ENCODE assay signal across 8 cellular contexts in the genomic region with DNA sequence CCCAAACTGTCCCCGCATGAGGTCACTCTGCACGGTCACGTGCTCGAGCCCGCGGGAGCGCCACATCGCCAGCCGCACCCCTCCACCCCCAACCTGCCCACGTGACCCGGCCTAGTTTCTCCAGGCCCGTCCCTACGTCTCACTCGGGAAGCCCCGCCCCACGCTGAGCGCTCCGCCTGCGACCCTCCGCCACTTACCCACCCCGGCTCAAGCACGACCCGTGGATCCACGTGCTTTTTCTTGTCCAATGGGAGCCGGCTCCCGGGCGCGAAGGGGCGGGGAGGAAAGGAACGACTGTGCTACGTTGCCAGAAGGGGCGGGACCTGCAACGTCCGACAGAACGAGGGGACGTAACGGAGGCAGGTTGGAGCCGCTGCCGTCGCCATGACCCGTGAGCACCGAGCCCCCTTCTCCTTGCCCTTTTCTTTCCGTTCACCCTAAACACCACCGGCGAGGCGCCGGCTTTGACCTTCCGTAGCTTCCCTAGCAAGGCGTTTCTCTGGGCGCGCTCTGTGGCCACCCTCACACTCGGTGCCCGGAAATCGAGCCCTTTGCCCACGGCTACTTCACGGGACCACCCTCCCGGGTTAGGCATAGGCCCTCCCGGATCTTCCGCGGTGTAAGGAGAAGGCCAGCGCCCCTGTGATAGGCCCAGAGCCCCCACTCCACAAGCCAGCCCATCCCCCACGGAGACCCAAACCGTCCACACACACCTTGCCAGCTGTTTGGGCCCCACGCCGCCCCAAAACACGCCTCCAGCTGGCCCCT. TPM values are rescaled to one million over a fixed set of nuclear protein-coding genes. Genes with fewer than 3 reads are reported as not detected.
DNase-seq lines count a peak whose midpoint lies in the region; ATAC-seq and TF ChIP-seq lines count a peak whose summit lies in the region.

Gene SERF2 (plus strand): TSS at position 328 of the 768 bp plus-strand sequence. CDS start 57 bp downstream, at position 385.

- POLR2A ChIA-PET in Panc1 (lab: Charles Lee), result interaction anchor here (0.5 to 0.6 kb wide), 2 partner anchors 13 to 308 kb away, joined by 4 to 8 read pairs; no protein-coding TSS in a partner anchor

- peaks cover 31% of the 10 kb centered on the region for H3K36me3 Mint-ChIP-seq in activated T-cell treated with anti-CD3 and anti-CD28 coated beads, Interleukin-2, amount 50 U/mL, for 4 hours (ENCODE audit: insufficient read depth)

- H3K27ac ChIP-seq in Panc1 (ENCODE audit: low read length), result peak within 1 kb of the TSS; percentile 99
- peak within 1 kb of the TSS; percentile 93 to 95 for H3K27ac ChIP-seq in esophagus (ENCODE audit: low read depth in 2 of 2, low read length in 1 of 2)
- H3K27ac ChIP-seq in muscle layer of colon (ENCODE audit: low read depth, low read length), result peak within 1 kb of the TSS; percentile 100

- intact Hi-C loops in Panc1 (cut with micrococcal nuclease; ENCODE audit: unreplicated experiment), result no loop called here

- DNase-seq in DMS153 treated with DMSO at 0.1 percent for 48 hours (lab: John Stamatoyannopoulos, UW; ENCODE audit: unreplicated experiment) (peak; percentile 48), KG1 (lab: John Stamatoyannopoulos, UW) (peak; percentile 96), Panc1 (ENCODE audit: low read depth, low spot score) (peak; percentile 97)
- DNase-seq in activated T-cell treated with anti-CD3 and anti-CD28 coated beads, Interleukin-2, amount 50 U/mL, for 4 hours, result peak; percentile 99
- peak; percentile 99 for DNase-seq in stimulated activated CD8-positive, alpha-beta memory T cell treated with anti-CD3 and anti-CD28 coated beads, Interleukin-7, amount 100 ng/mL, for 24 hours (ENCODE audit: low read depth)

- CTCF ChIA-PET in Panc1 (lab: Charles Lee), result no interaction called here

- BruUV-seq in Panc1 (replicated peaks; lab: Mats Ljungman, UMichigan), result no TSS peak

- H3K27me3 ChIP-seq in Panc1 (ENCODE audit: control insufficient read depth, insufficient read depth, low read length) (no peaks in the 10 kb centered on the region), esophagus (ENCODE audit: control insufficient read depth in 1 of 2, insufficient read depth in 2 of 2, low read length in 2 of 2) (no peaks in the 10 kb centered on the region), muscle layer of colon (ENCODE audit: control insufficient read depth in 1 of 2, insufficient read depth in 2 of 2, low read length in 2 of 2) (no peaks in the 10 kb centered on the region)

- peaks cover 9% of the 10 kb centered on the region for H3K36me3 ChIP-seq in Panc1 (ENCODE audit: control insufficient read depth, insufficient read depth, low read length)
- H3K36me3 ChIP-seq in esophagus (ENCODE audit: control insufficient read depth in 2 of 2, insufficient read depth in 2 of 2, low read length in 1 of 2), result peaks cover 7 to 13% of the 10 kb centered on the region in 2 donors
- H3K36me3 ChIP-seq in muscle layer of colon (ENCODE audit: insufficient read depth, low read length), result peaks cover 41% of the 10 kb centered on the region

- H3K9ac ChIP-seq in muscle layer of colon (ENCODE audit: low read length), result peak within 1 kb of the TSS; percentile 96

- 1% methylated on average over 57 to 66 of the region's 66 CpGs for WGBS in esophagus, 2 donors

- no peaks in the 10 kb centered on the region for H3K9me3 ChIP-seq in Panc1 (ENCODE audit: control insufficient read depth, insufficient read depth, low read depth, low read length)
- no peaks in the 10 kb centered on the region for H3K9me3 ChIP-seq in esophagus (ENCODE audit: control insufficient read depth in 2 of 2, insufficient read depth in 1 of 2, low read depth in 1 of 2, low read length in 1 of 2)
- no peaks in the 10 kb centered on the region for H3K9me3 ChIP-seq in muscle layer of colon (ENCODE audit: low read length)

- H3K4me3 Mint-ChIP-seq in activated T-cell treated with anti-CD3 and anti-CD28 coated beads, Interleukin-2, amount 50 U/mL, for 4 hours, result peak within 1 kb of the TSS; percentile 98

- peaks cover 31% of the 10 kb centered on the region for H3K4me1 ChIP-seq in Panc1 (ENCODE audit: control insufficient read depth, insufficient read depth, low read length)
- H3K4me1 ChIP-seq in esophagus (ENCODE audit: control insufficient read depth in 2 of 2, insufficient read depth in 2 of 2, low read length in 1 of 2), result peaks cover 4 to 7% of the 10 kb centered on the region in 2 donors
- H3K4me1 ChIP-seq in muscle layer of colon (ENCODE audit: insufficient read depth, low read length), result peaks cover 31% of the 10 kb centered on the region

- H3K9me3 Mint-ChIP-seq in activated T-cell treated with anti-CD3 and anti-CD28 coated beads, Interleukin-2, amount 50 U/mL, for 4 hours, result no peaks in the 10 kb centered on the region

- TF ChIP-seq CTCF in Panc1 (IDR thresholded peaks at IDR 0.05), result no peak

- ATAC-seq in GM21717 (IDR thresholded peaks at IDR 0.05; ENCODE audit: unreplicated experiment) (peak; percentile 72), Panc1 (peak; percentile 97)
- peak; percentile 96 to 97 for ATAC-seq in activated T-cell treated with anti-CD3 and anti-CD28 coated beads, Interleukin-2, amount 50 U/mL, for 4 hours

- no peaks in the 10 kb centered on the region for H3K27me3 Mint-ChIP-seq in activated T-cell treated with anti-CD3 and anti-CD28 coated beads, Interleukin-2, amount 50 U/mL, for 4 hours (ENCODE audit: low read depth)

- in situ Hi-C loops in Panc1 (cut with HindIII; ENCODE audit: low pct_unique_long_range_greater_than_20kb, low sequenced_read_pairs), result no loop called here

- H3K4me1 Mint-ChIP-seq in activated T-cell treated with anti-CD3 and anti-CD28 coated beads, Interleukin-2, amount 50 U/mL, for 4 hours (ENCODE audit: low read depth), result peaks cover 40% of the 10 kb centered on the region

- peak within 1 kb of the TSS; percentile 97 to 98 for H3K4me3 ChIP-seq in Panc1 (ENCODE audit: low read depth in 2 of 2, low read length in 2 of 2)
- peak within 1 kb of the TSS; percentile 92 to 94 for H3K4me3 ChIP-seq in esophagus (ENCODE audit: low read depth in 1 of 2, low read length in 2 of 2)
- H3K4me3 ChIP-seq in muscle layer of colon (ENCODE audit: low read depth in 1 of 2, low read length in 2 of 2), result peak within 1 kb of the TSS; percentile 97 to 100

RNA-seq across cellular contexts. Expression of gene SERF2, which starts in this region (rescaled TPM):
- 1,303 TPM for total RNA-seq in Panc1 (2021; ENCODE audit: unreplicated experiment)
- polyA plus RNA-seq in Panc1 (2012; ENCODE audit: insufficient read length), result 1,997 TPM
- total RNA-seq in activated T-cell treated with anti-CD3 and anti-CD28 coated beads, Interleukin-2, amount 50 U/mL, for 4 hours, result 100 to 1,000 TPM; 561 to 596 (median 567) TPM
- 1,000 to 10,000 TPM; 1,288 to 2,170 TPM for polyA plus RNA-seq in esophagus

Comparison
In these comparisons a context has a peak if more than half of its experiments do, and no peak if none do; other contexts are left out.
1. Peak in every context shown above with its lines: DNase-seq, ATAC-seq, H3K4me3 ChIP-seq and H3K27ac ChIP-seq.
2. DNase-seq: peak in every context shown above with its lines; median percentile 99 in activated T-cell treated with anti-CD3 and anti-CD28 coated beads, Interleukin-2, amount 50 U/mL, for 4 hours; 99 in stimulated activated CD8-positive, alpha-beta memory T cell treated with anti-CD3 and anti-CD28 coated beads, Interleukin-7, amount 100 ng/mL, for 24 hours; 97 in Panc1; 96 in KG1; 48 in DMS153 treated with DMSO at 0.1 percent for 48 hours.